8 cellular contexts compared by ENCODE assay signal in genomic region chr16:29158449-29159184, GRCh38.
DNase-seq lines count a peak whose midpoint lies in the region; ATAC-seq, FAIRE-seq and TF ChIP-seq lines count a peak whose summit lies in the region.
"Not testable (repeated sequence)": the region's sequence is repeated elsewhere in the genome, so short reads cannot be mapped to it uniquely, and the experiment has no call there.

No MANE protein-coding gene starts in this region.

- not testable (repeated sequence) for H2AK5ac ChIP-seq in H1 (ENCODE audit: low read depth, low read length); mesendoderm (ENCODE audit: low read length)

- H2AFZ ChIP-seq in H1 (ENCODE audit: low read length) = not testable (repeated sequence)

- H3K4me3 Mint-ChIP-seq in activated CD4-positive, alpha-beta T cell treated with anti-CD3 and anti-CD28 coated beads, Interleukin-2, amount 10 ng/mL, durations not matched to agents 7 days and 5 days = not testable (repeated sequence)

- not testable (repeated sequence) for H4K5ac ChIP-seq in H1 (ENCODE audit: insufficient read length, low read depth, low read length); mesendoderm (ENCODE audit: low read length)

- H3K4me3 ChIP-seq in BLaER1 treated with 17β-estradiol and CSF1 and Interleukin-3, amounts not matched to agents 10 nM and 100 nM; HUES64 (ENCODE audit: low read length); H1 (ENCODE audit: extremely low read depth in 1 of 4, insufficient read depth in 2 of 4, low read depth in 3 of 4, low read length in 4 of 4); heart right ventricle; mesendoderm (ENCODE audit: low read length); upper lobe of left lung: not testable (repeated sequence)

- not testable (repeated sequence) for H3K9me3 ChIP-seq in BLaER1 treated with 17β-estradiol and CSF1 and Interleukin-3, amounts not matched to agents 10 nM and 100 nM (replicated peaks in 1 of 11); HUES64 (ENCODE audit: insufficient read depth, low read depth, low read length); H1 (ENCODE audit: insufficient read depth in 2 of 2, low read depth in 1 of 2, low read length in 1 of 2); heart right ventricle; upper lobe of left lung

- not testable (repeated sequence) for H3K56ac ChIP-seq in H1 (replicated peaks; ENCODE audit: insufficient read length, low read depth, low read length); mesendoderm (ENCODE audit: low read length)

- not testable (repeated sequence) for H3K23me2 ChIP-seq in H1 (ENCODE audit: low read depth, low read length)

- H2BK12ac ChIP-seq in H1 (ENCODE audit: low read depth, low read length) = peak overlapping the region; percentile 84; the same call in 1 of the 2 replicates

- FAIRE-seq in H1 (lab: Jason Lieb, UNC) = not testable (repeated sequence)

- not testable (repeated sequence) for TF ChIP-seq EP300 in H1 (IDR thresholded peaks at IDR 0.05; ENCODE audit: borderline replicate concordance in 1 of 2, low read depth in 2 of 2, low read length in 2 of 2); upper lobe of left lung (IDR thresholded peaks at IDR 0.05)

- peak overlapping the region; percentile 93 for H3K27ac Mint-ChIP-seq in activated CD4-positive, alpha-beta T cell treated with anti-CD3 and anti-CD28 coated beads, Interleukin-2, amount 10 ng/mL, durations not matched to agents 7 days and 5 days

- H3K4me2 ChIP-seq in BLaER1 treated with 17β-estradiol and CSF1 and Interleukin-3, amounts not matched to agents 10 nM and 100 nM = peak overlapping the region in 9 of 11 experiments; percentile 64 to 92 (median 88); a peak in 16 of 22 replicates
- not testable (repeated sequence) for H3K4me2 ChIP-seq in H1 (ENCODE audit: insufficient read depth in 1 of 2, low read depth in 2 of 2, low read length in 2 of 2); mesendoderm (ENCODE audit: low read length)

- H3K79me2 ChIP-seq in H1 (ENCODE audit: control insufficient read depth in 1 of 2, insufficient read depth in 2 of 2, low read length in 2 of 2); mesendoderm (ENCODE audit: control insufficient read depth, insufficient read depth, low read length): not testable (repeated sequence)

- not testable (repeated sequence) for H3K18ac ChIP-seq in H1 (ENCODE audit: extremely low read depth, low read length); mesendoderm (ENCODE audit: low read length)

- 0 out of 2 replicates have a peak overlapping the region, but pooled peaks have one; percentile 68 for H4K8ac ChIP-seq in H1 (ENCODE audit: extremely low read depth, insufficient read depth, low read length)
- H4K8ac ChIP-seq in mesendoderm (ENCODE audit: low read depth, low read length) = not testable (repeated sequence)

- H3K9ac ChIP-seq in BLaER1 treated with 17β-estradiol and CSF1 and Interleukin-3, amounts not matched to agents 10 nM and 100 nM = peak overlapping the region in 7 of 11 experiments; percentile 70 to 85 (median 74); a peak in 8 of 22 replicates
- 0 out of 2 replicates have a peak overlapping the region, but pooled peaks have one; percentile 44 for H3K9ac ChIP-seq in HUES64 (ENCODE audit: low read depth, low read length)
- not testable (repeated sequence) for H3K9ac ChIP-seq in H1 (replicated peaks in 1 of 4; ENCODE audit: extremely low read depth in 1 of 4, low read depth in 3 of 4, low read length in 3 of 4); mesendoderm (ENCODE audit: low read length)

- peak overlapping the region; percentile 27 to 97 (median 87); a peak in 20 of 22 replicates for H3K27ac ChIP-seq in BLaER1 treated with 17β-estradiol and CSF1 and Interleukin-3, amounts not matched to agents 10 nM and 100 nM
- H3K27ac ChIP-seq in HUES64 (ENCODE audit: low read depth, low read length); H1 (ENCODE audit: low read depth, low read length): not testable (repeated sequence)
- H3K27ac ChIP-seq in heart right ventricle (peak overlapping the region in 6 of 10 donors; percentile 66 to 94 (median 84)), mesendoderm (ENCODE audit: low read depth, low read length) (peak overlapping the region; percentile 45), upper lobe of left lung (peak overlapping the region; percentile 81 to 87 (median 83))

- not testable (repeated sequence) for H3K79me1 ChIP-seq in H1 (ENCODE audit: low read depth, low read length); mesendoderm (ENCODE audit: low read length)

- CTCF ChIA-PET in activated CD4-positive, alpha-beta T cell treated with anti-CD3 and anti-CD28 coated beads, Interleukin-2, amount 10 ng/mL, durations not matched to agents 7 days and 5 days (lab: Charles Lee) = not testable (repeated sequence)
- CTCF ChIA-PET in H1 (lab: Charles Lee; ENCODE audit: partially characterized antibody) = interaction anchor here (0.6 kb wide), 1 partner anchor 150 kb away, joined by 3 read pairs; no protein-coding TSS in a partner anchor

- not testable (repeated sequence) for H2BK15ac ChIP-seq in H1 (ENCODE audit: low read length); mesendoderm (replicated peaks; ENCODE audit: low read depth)

- not testable (repeated sequence) for TF ChIP-seq RAD21 in H1 (IDR thresholded peaks at IDR 0.05 in 1 of 2, conservative IDR thresholded peaks at IDR 0.05 in 1 of 2; ENCODE audit: low read depth in 2 of 2, low read length in 2 of 2)

- not testable (repeated sequence) for TF ChIP-seq CTCF in H1 (IDR thresholded peaks at IDR 0.05; ENCODE audit: control extremely low read depth in 1 of 3, insufficient read depth in 1 of 3, low read depth in 1 of 3, low read length in 3 of 3); heart right ventricle (IDR thresholded peaks at IDR 0.05); upper lobe of left lung (IDR thresholded peaks at IDR 0.05)

- not testable (repeated sequence) for H3K14ac ChIP-seq in H1 (ENCODE audit: insufficient read length)

- peaks cover 43 to 54% (median 52%) of the 10 kb centered on the region in 10 experiments for H3K4me1 ChIP-seq in BLaER1 treated with 17β-estradiol and CSF1 and Interleukin-3, amounts not matched to agents 10 nM and 100 nM
- H3K4me1 ChIP-seq in HUES64 (ENCODE audit: insufficient read depth, low read length) = peaks cover 19% of the 10 kb centered on the region
- peaks cover 2 to 10% (median 6%) of the 10 kb centered on the region in 4 experiments; a peak in 5 of 7 replicates for H3K4me1 ChIP-seq in H1 (replicated peaks in 1 of 4; ENCODE audit: control insufficient read depth in 3 of 4, insufficient read depth in 4 of 4, low read length in 3 of 4)
- H3K4me1 ChIP-seq in heart right ventricle = peaks cover 5 to 37% (median 22%) of the 10 kb centered on the region in 9 donors
- not testable (repeated sequence) for H3K4me1 ChIP-seq in mesendoderm (ENCODE audit: control insufficient read depth, low read depth, low read length)
- peaks cover 0 to 18% (median 5%) of the 10 kb centered on the region in 4 donors for H3K4me1 ChIP-seq in upper lobe of left lung

- peaks cover 47% of the 10 kb centered on the region for H3K4me1 Mint-ChIP-seq in activated CD4-positive, alpha-beta T cell treated with anti-CD3 and anti-CD28 coated beads, Interleukin-2, amount 10 ng/mL, durations not matched to agents 7 days and 5 days

- H3K4ac ChIP-seq in H1 (replicated peaks; ENCODE audit: insufficient read length, low read depth, low read length); mesendoderm (ENCODE audit: low read depth, low read length): not testable (repeated sequence)

- not testable (repeated sequence) for DNase-seq in activated CD4-positive, alpha-beta T cell treated with anti-CD3 and anti-CD28 coated beads, Interleukin-2, amount 10 ng/mL, durations not matched to agents 7 days and 5 days; H1 (ENCODE audit: low read depth in 1 of 2, low spot score in 2 of 2); heart right ventricle; mesendoderm
- DNase-seq in posterior vena cava (ENCODE audit: low spot score) (peak; percentile 89), upper lobe of left lung (peak in 1 of 2 donors; percentile 81)

- not testable (repeated sequence) for H2BK120ac ChIP-seq in H1 (replicated peaks; ENCODE audit: low read depth, low read length); mesendoderm (ENCODE audit: low read depth, low read length)

- H4K91ac ChIP-seq in H1 (replicated peaks; ENCODE audit: insufficient read length, low read length) = not testable (repeated sequence)

- TF ChIP-seq POLR2A in H1 (IDR thresholded peaks at IDR 0.05; ENCODE audit: control extremely low read depth in 1 of 2, low read depth in 2 of 2, low read length in 2 of 2); upper lobe of left lung (IDR thresholded peaks at IDR 0.05): not testable (repeated sequence)

- H3K36me3 ChIP-seq in BLaER1 treated with 17β-estradiol and CSF1 and Interleukin-3, amounts not matched to agents 10 nM and 100 nM; HUES64 (ENCODE audit: insufficient read depth, low read length); H1 (ENCODE audit: control insufficient read depth in 2 of 4, insufficient read depth in 4 of 4, low read length in 3 of 4); heart right ventricle; mesendoderm (ENCODE audit: control insufficient read depth, insufficient read depth, low read length); upper lobe of left lung: not testable (repeated sequence)

- H3K27me3 Mint-ChIP-seq in activated CD4-positive, alpha-beta T cell treated with anti-CD3 and anti-CD28 coated beads, Interleukin-2, amount 10 ng/mL, durations not matched to agents 7 days and 5 days = not testable (repeated sequence)

- ATAC-seq in heart right ventricle (peak in 1 of 8 donors; percentile 31), upper lobe of left lung (ENCODE audit: low FRiP score in 2 of 2) (peak in 1 of 2 donors; percentile 63)

- POLR2A ChIA-PET in activated CD4-positive, alpha-beta T cell treated with anti-CD3 and anti-CD28 coated beads, Interleukin-2, amount 10 ng/mL, durations not matched to agents 7 days and 5 days (lab: Charles Lee) = not testable (repeated sequence)
- POLR2A ChIA-PET in H1 (lab: Charles Lee; ENCODE audit: partially characterized antibody) = interaction anchor here (1.3 kb wide), 1 partner anchor 9 kb away, joined by 3 read pairs; no protein-coding TSS in a partner anchor

- peak overlapping the region; percentile 78; the same call in 1 of the 2 replicates for H2BK5ac ChIP-seq in H1 (ENCODE audit: low read depth, low read length)
- not testable (repeated sequence) for H2BK5ac ChIP-seq in mesendoderm (ENCODE audit: low read length)

- H4K20me1 ChIP-seq in BLaER1 treated with 17β-estradiol and CSF1 and Interleukin-3, amounts not matched to agents 10 nM and 100 nM; H1 (replicated peaks in 1 of 2; ENCODE audit: control insufficient read depth in 1 of 2, insufficient read depth in 2 of 2, low read length in 2 of 2): not testable (repeated sequence)

- intact Hi-C loops in heart right ventricle (cut with DNase I) = not testable (repeated sequence)
- intact Hi-C loops in posterior vena cava (cut with DNase I) = loop anchor here in 1 of 2 donors (5.0 kb wide), 1 partner anchor 1219 kb away; no protein-coding TSS in a partner anchor

- H3K23ac ChIP-seq in H1 (ENCODE audit: insufficient read length); mesendoderm (ENCODE audit: low read length): not testable (repeated sequence)

- WGBS in HUES64 = 95% methylated on average over 53 of the region's 53 CpGs
- WGBS in H1 (ENCODE audit: extremely low coverage in 1 of 2, insufficient coverage in 1 of 2, insufficient read length in 1 of 2, insufficient replicate concordance in 2 of 2, low coverage in 1 of 2, low lambda C conversion rate in 2 of 2, missing lambda C conversion rate in 1 of 2), 2 experiments = 87% methylated on average over 49 of the region's 53 CpGs; no CpG with 5 or more reads in 1 of the 2 experiments
- WGBS in heart right ventricle, 2 donors = 83% methylated on average over 52 to 53 of the region's 53 CpGs
- WGBS in mesendoderm (ENCODE audit: extremely low coverage, insufficient coverage, low lambda C conversion rate) = no CpG with 5 or more reads among the region's 53 CpGs
- WGBS in upper lobe of left lung, 2 donors = 96 to 97% methylated on average over 39 to 53 of the region's 53 CpGs

- H2BK20ac ChIP-seq in H1 (ENCODE audit: low read length) = peak overlapping the region; percentile 48; the same call in 1 of the 2 replicates

- not testable (repeated sequence) for H3K36me3 Mint-ChIP-seq in activated CD4-positive, alpha-beta T cell treated with anti-CD3 and anti-CD28 coated beads, Interleukin-2, amount 10 ng/mL, durations not matched to agents 7 days and 5 days (ENCODE audit: low read depth)

- H3K27me3 ChIP-seq in BLaER1 treated with 17β-estradiol and CSF1 and Interleukin-3, amounts not matched to agents 10 nM and 100 nM; HUES64 (ENCODE audit: insufficient read depth, low read length); H1 (replicated peaks in 1 of 4; ENCODE audit: control insufficient read depth in 3 of 4, extremely low read depth in 1 of 4, insufficient read depth in 3 of 4, low read length in 3 of 4); heart right ventricle; mesendoderm (ENCODE audit: insufficient read depth, low read length, poor library complexity); upper lobe of left lung: not testable (repeated sequence)

- not testable (repeated sequence) for H3K9me3 Mint-ChIP-seq in activated CD4-positive, alpha-beta T cell treated with anti-CD3 and anti-CD28 coated beads, Interleukin-2, amount 10 ng/mL, durations not matched to agents 7 days and 5 days
